Comparison of ENCODE assay signal across 8 cellular contexts in genomic region chr3:126472277-126473006, GRCh38. TPM values are rescaled to one million over a fixed set of nuclear protein-coding genes. Genes with fewer than 3 reads are reported as not detected.
DNase-seq lines count a peak whose midpoint lies in the region; ATAC-seq and TF ChIP-seq lines count a peak whose summit lies in the region.

No MANE protein-coding gene starts in this region.

- peaks cover 28% of the 10 kb centered on the region for H3K36me3 Mint-ChIP-seq in chondrocyte (ENCODE audit: low read depth)

- H3K4me3 Mint-ChIP-seq in chondrocyte (ENCODE audit: unreplicated experiment): peak overlapping the region; percentile 85
- H3K4me3 Mint-ChIP-seq in stimulated activated naive CD8-positive, alpha-beta T cell treated with anti-CD3 and anti-CD28 coated beads, Interleukin-15, amount 100 ng/mL, for 72 hours: peak overlapping the region; percentile 63 to 73

- H2AFZ ChIP-seq in neuronal stem cell (ENCODE audit: low read length): no peak overlapping the region

- intact Hi-C loops in left lung (cut with DNase I): no loop called here

- no peaks in the 10 kb centered on the region for H3K27me3 Mint-ChIP-seq in chondrocyte (ENCODE audit: low read depth)
- no peaks in the 10 kb centered on the region for H3K27me3 Mint-ChIP-seq in stimulated activated naive CD8-positive, alpha-beta T cell treated with anti-CD3 and anti-CD28 coated beads, Interleukin-15, amount 100 ng/mL, for 72 hours

- H3K4ac ChIP-seq in neuronal stem cell (ENCODE audit: low read length): no peak overlapping the region

- no peak overlapping the region for H2BK15ac ChIP-seq in neuronal stem cell (ENCODE audit: low read length)

- H3K36me3 ChIP-seq in left lung (peaks cover 0 to 42% of the 10 kb centered on the region in 2 donors), neuronal stem cell (replicated peaks in 1 of 2; ENCODE audit: control insufficient read depth in 2 of 2, insufficient read depth in 2 of 2, low read length in 2 of 2) (peaks cover 37 to 63% of the 10 kb centered on the region in 2 donors)

- no peak overlapping the region for H4K8ac ChIP-seq in neuronal stem cell (ENCODE audit: low read depth, low read length)

- H3K79me1 ChIP-seq in neuronal stem cell (ENCODE audit: low read depth, low read length): peaks cover 23% of the 10 kb centered on the region

- TF ChIP-seq CTCF in chondrocyte (IDR thresholded peaks at IDR 0.05) (peak; percentile 14), left lung (IDR thresholded peaks at IDR 0.05) (no peak)

- H3K4me1 ChIP-seq in left lung: peaks cover 35 to 77% of the 10 kb centered on the region in 2 donors
- peaks cover 18 to 20% of the 10 kb centered on the region in 2 donors for H3K4me1 ChIP-seq in neuronal stem cell (ENCODE audit: control insufficient read depth in 2 of 2, insufficient read depth in 1 of 2, low read depth in 1 of 2, low read length in 2 of 2)

- H3K4me3 ChIP-seq in left lung: peak overlapping the region in 1 of 2 donors; percentile 65
- H3K4me3 ChIP-seq in neuronal stem cell (ENCODE audit: low read length in 2 of 2): no peak overlapping the region

- WGBS in neuronal stem cell (ENCODE audit: extremely low coverage in 2 of 2, insufficient read length in 2 of 2, insufficient replicate concordance in 1 of 2), 2 donors: no CpG with 5 or more reads among the region's 8 CpGs

- peak; percentile 47 for ATAC-seq in left lung
- no peak for ATAC-seq in stimulated activated naive CD8-positive, alpha-beta T cell treated with anti-CD3 and anti-CD28 coated beads, Interleukin-15, amount 100 ng/mL, for 72 hours
- ATAC-seq in GM18867 (IDR thresholded peaks at IDR 0.05; ENCODE audit: unreplicated experiment): no peak

- H3K4me2 ChIP-seq in neuronal stem cell (ENCODE audit: insufficient read depth, low read length, poor library complexity, severe bottlenecking): no peak overlapping the region

- no peak overlapping the region for H2BK120ac ChIP-seq in neuronal stem cell (ENCODE audit: low read depth, low read length)

- peaks cover 42% of the 10 kb centered on the region for H3K4me1 Mint-ChIP-seq in chondrocyte (ENCODE audit: low read depth)
- peaks cover 62% of the 10 kb centered on the region for H3K4me1 Mint-ChIP-seq in stimulated activated naive CD8-positive, alpha-beta T cell treated with anti-CD3 and anti-CD28 coated beads, Interleukin-15, amount 100 ng/mL, for 72 hours

- peak in 9 of 14 donors; percentile 15 to 72 (median 33) for DNase-seq in C1 segment of cervical spinal cord (lab: John Stamatoyannopoulos, UW)
- DNase-seq in HK-2 (ENCODE audit: unreplicated experiment): peak; percentile 13
- peak; percentile 81 for DNase-seq in OCI-M1 (lab: John Stamatoyannopoulos, UW)
- no peak for DNase-seq in chondrocyte (ENCODE audit: low spot score)
- peak; percentile 85 to 92 for DNase-seq in left lung
- DNase-seq in stimulated activated naive CD8-positive, alpha-beta T cell treated with anti-CD3 and anti-CD28 coated beads, Interleukin-15, amount 100 ng/mL, for 72 hours: peak in 1 of 2 donors; percentile 39
- DNase-seq in neuronal stem cell (ENCODE audit: low spot score): no peak

- H3K27ac ChIP-seq in left lung (peak overlapping the region; percentile 72 to 76), neuronal stem cell (replicated peaks; ENCODE audit: low read length) (no peak overlapping the region)

- H3K9me3 ChIP-seq in left lung (no peaks in the 10 kb centered on the region), neuronal stem cell (replicated peaks in 1 of 2; ENCODE audit: control insufficient read depth in 2 of 2, insufficient read depth in 1 of 2, low read depth in 1 of 2, low read length in 2 of 2) (no peaks in the 10 kb centered on the region)

- H4K91ac ChIP-seq in neuronal stem cell (ENCODE audit: low read depth, low read length, poor library complexity): no peak overlapping the region

- H3K14ac ChIP-seq in neuronal stem cell (ENCODE audit: low read length): no peak overlapping the region

- no peaks in the 10 kb centered on the region for H3K27me3 ChIP-seq in left lung
- peaks cover 0 to 4% (median 0%) of the 10 kb centered on the region in 3 experiments for H3K27me3 ChIP-seq in neuronal stem cell (ENCODE audit: control insufficient read depth in 3 of 3, insufficient read depth in 3 of 3, low read depth in 1 of 3, low read length in 3 of 3)

- no peak overlapping the region for H2BK5ac ChIP-seq in neuronal stem cell (ENCODE audit: low read length)

- H3K9me3 Mint-ChIP-seq in chondrocyte (ENCODE audit: low read depth): no peaks in the 10 kb centered on the region
- H3K9me3 Mint-ChIP-seq in stimulated activated naive CD8-positive, alpha-beta T cell treated with anti-CD3 and anti-CD28 coated beads, Interleukin-15, amount 100 ng/mL, for 72 hours: no peaks in the 10 kb centered on the region

- H3K23ac ChIP-seq in neuronal stem cell (ENCODE audit: low read depth, low read length, poor library complexity): no peak overlapping the region

- H2AK5ac ChIP-seq in neuronal stem cell (ENCODE audit: low read depth, low read length): no peak overlapping the region

- H3K18ac ChIP-seq in neuronal stem cell (ENCODE audit: low read length): no peak overlapping the region

- peak overlapping the region; percentile 85 for H3K27ac Mint-ChIP-seq in chondrocyte (ENCODE audit: unreplicated experiment)
- peak overlapping the region; percentile 1 to 81 for H3K27ac Mint-ChIP-seq in stimulated activated naive CD8-positive, alpha-beta T cell treated with anti-CD3 and anti-CD28 coated beads, Interleukin-15, amount 100 ng/mL, for 72 hours

- no peak overlapping the region for H2BK12ac ChIP-seq in neuronal stem cell (ENCODE audit: low read length)

- no peak overlapping the region for H3K9ac ChIP-seq in neuronal stem cell (ENCODE audit: low read depth, low read length, poor library complexity)

RNA-seq across cellular contexts. Expression of gene ZXDC, which starts 3.2 kb away (rescaled TPM):
- total RNA-seq in chondrocyte (26.3 to 29.7 TPM (median 26.6 TPM) in 3 replicates), left lung (10 to 100 TPM; 30.1 to 36.2 TPM)
- polyA plus RNA-seq in neuronal stem cell (2013, experiment 1 of 2): 9.3 TPM
- 9.8 TPM for polyA plus RNA-seq in neuronal stem cell (2013, experiment 2 of 2)

RNA-seq across cellular contexts. Expression of gene UROC1, which starts 45.1 kb away (rescaled TPM):
- total RNA-seq in chondrocyte (0.15 TPM in 1 of 3 replicates, not detected in the others), left lung (not detected)
- polyA plus RNA-seq in neuronal stem cell (2013, experiment 1 of 2): not detected
- polyA plus RNA-seq in neuronal stem cell (2013, experiment 2 of 2): 0.03 TPM

RNA-seq across cellular contexts. Expression of gene CHST13, which starts 51.5 kb away (rescaled TPM):
- not detected in 3 replicates for total RNA-seq in chondrocyte
- 1 to 10 TPM in 1 of 2 donors, under 1 TPM in 1; 0.61 to 3.0 TPM for total RNA-seq in left lung
- polyA plus RNA-seq in neuronal stem cell (2013, experiment 1 of 2): 1.4 TPM
- polyA plus RNA-seq in neuronal stem cell (2013, experiment 2 of 2): 1.6 TPM

Comparison
In these comparisons a context has a peak if more than half of its experiments do, and no peak if none do; other contexts are left out.
1. DNase-seq: peak in C1 segment of cervical spinal cord (9 of 14), HK-2 (single experiment), OCI-M1 (single experiment) and left lung (2 of 2); none in chondrocyte (single experiment) and neuronal stem cell (single experiment).